ENCODE assay signal across 14 cellular contexts in the genomic region with DNA sequence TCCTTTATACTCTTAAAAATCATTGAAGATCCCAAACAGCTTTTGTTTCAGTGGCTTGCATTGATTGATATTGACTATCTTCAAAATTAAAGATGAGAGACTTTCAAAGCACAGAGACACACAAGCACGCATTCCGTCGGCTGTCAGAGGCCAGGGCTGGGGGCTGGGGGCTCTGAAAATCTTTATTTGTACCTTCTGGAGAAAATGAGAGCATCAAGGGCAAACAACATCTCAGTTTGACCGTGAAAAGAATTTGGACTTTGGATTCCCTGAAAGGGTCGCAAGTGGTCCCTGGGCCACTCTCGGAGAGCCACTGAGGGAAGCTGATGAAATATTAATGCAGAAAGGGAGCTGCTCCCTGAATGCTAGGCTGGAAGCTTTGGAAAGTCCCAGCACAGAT.
DNase-seq lines count a peak whose midpoint lies in the region; ATAC-seq and TF ChIP-seq lines count a peak whose summit lies in the region.
"Had no signal": no experiment of that assay in that cellular context is flagged by ENCODE, and none has a peak within 500 bp of the region (broad histone marks: within the 10 kb centered on the region; RNA-seq: fewer than 3 reads in every experiment).

No MANE protein-coding gene starts in this region.

- peak overlapping the region; percentile 58 for H3K4me3 Mint-ChIP-seq in HFFc6
- H3K4me3 Mint-ChIP-seq: stimulated activated effector memory CD8-positive, alpha-beta T cell treated with anti-CD3 and anti-CD28 coated beads, Interleukin-12 subunit alpha, Interleukin-12 subunit beta, amount 100 ng/mL, for 72 hours had no signal

- TF ChIP-seq EP300 in stomach (IDR thresholded peaks at IDR 0.05), result no peak

- TF ChIP-seq CTCF in HFFc6 (IDR thresholded peaks at IDR 0.05), result no peak
- TF ChIP-seq CTCF in brain microvascular endothelial cell (IDR thresholded peaks at IDR 0.05; ENCODE audit: low read depth, low read length, missing control alignments), result no peak
- TF ChIP-seq CTCF in right lobe of liver (IDR thresholded peaks at IDR 0.05), result no peak
- no peak for TF ChIP-seq CTCF in stomach (IDR thresholded peaks at IDR 0.05)

- no peaks in the 10 kb centered on the region for H3K36me3 ChIP-seq in brain microvascular endothelial cell (replicated peaks)
- H3K36me3 ChIP-seq in right lobe of liver, result no peaks in the 10 kb centered on the region
- no peaks in the 10 kb centered on the region for H3K36me3 ChIP-seq in stomach
- H3K36me3 ChIP-seq: BE2C, tibial artery had no signal

- 44% methylated on average over 6 of the region's 6 CpGs for WGBS in right lobe of liver (ENCODE audit: insufficient coverage, low coverage, low lambda C conversion rate, missing lambda C conversion rate)
- WGBS in stomach, 5 donors, result 66 to 81% (median 71%) methylated on average over 6 of the region's 6 CpGs

- peaks cover 49% of the 10 kb centered on the region for H3K4me1 Mint-ChIP-seq in HFFc6 (ENCODE audit: low read depth)

- H3K27me3 Mint-ChIP-seq in HFFc6 (ENCODE audit: insufficient read depth), result peaks cover 19% of the 10 kb centered on the region

- H3K9me3 Mint-ChIP-seq in HFFc6, result no peaks in the 10 kb centered on the region
- H3K9me3 Mint-ChIP-seq: stimulated activated effector memory CD8-positive, alpha-beta T cell treated with anti-CD3 and anti-CD28 coated beads, Interleukin-12 subunit alpha, Interleukin-12 subunit beta, amount 100 ng/mL, for 72 hours had no signal

- DNase-seq in HFFc6, result no peak
- no peak for DNase-seq in brain microvascular endothelial cell
- DNase-seq in right lobe of liver, result no peak
- no peak for DNase-seq in stomach
- no peak for DNase-seq in HuH-7.5 (ENCODE audit: low spot score)
- DNase-seq in NK-92 (lab: John Stamatoyannopoulos, UW; ENCODE audit: unreplicated experiment), result no peak
- DNase-seq: activated gamma-delta T cell treated with Interleukin-2 at 50 U/mL for 16 hours, BE2C, hippocampal formation, midbrain, NCI-H524 had no signal

- intact Hi-C loops in right lobe of liver (cut with DNase I), result loop anchor here (5.0 kb wide), 2 partner anchors 380 to 395 kb away; no protein-coding TSS in a partner anchor
- intact Hi-C loops in stomach (cut with DNase I; ENCODE audit: low total_unique reads), result no loop called here

- TF ChIP-seq POLR2A in right lobe of liver (IDR thresholded peaks at IDR 0.05) (no peak), stomach (IDR thresholded peaks at IDR 0.05) (no peak)

- no peak overlapping the region for H3K4me3 ChIP-seq in brain microvascular endothelial cell (ENCODE audit: low read depth, low read length)
- H3K4me3 ChIP-seq in right lobe of liver, result no peak overlapping the region
- no peak overlapping the region for H3K4me3 ChIP-seq in stomach
- H3K4me3 ChIP-seq: tibial artery had no signal

- ATAC-seq in right lobe of liver, result no peak
- no peak for ATAC-seq in GM18861 (IDR thresholded peaks at IDR 0.05; ENCODE audit: unreplicated experiment)
- ATAC-seq: stimulated activated effector memory CD8-positive, alpha-beta T cell treated with anti-CD3 and anti-CD28 coated beads, Interleukin-12 subunit alpha, Interleukin-12 subunit beta, amount 100 ng/mL, for 72 hours had no signal

- no peaks in the 10 kb centered on the region for H3K9me3 ChIP-seq in right lobe of liver
- no peaks in the 10 kb centered on the region for H3K9me3 ChIP-seq in stomach
- H3K9me3 ChIP-seq: BE2C, tibial artery had no signal

- H3K36me3 Mint-ChIP-seq in HFFc6 (ENCODE audit: low read depth), result no peaks in the 10 kb centered on the region
- H3K36me3 Mint-ChIP-seq: stimulated activated effector memory CD8-positive, alpha-beta T cell treated with anti-CD3 and anti-CD28 coated beads, Interleukin-12 subunit alpha, Interleukin-12 subunit beta, amount 100 ng/mL, for 72 hours had no signal

- H3K4me1 ChIP-seq in right lobe of liver (peaks cover 0 to 13% (median 0%) of the 10 kb centered on the region in 4 donors), stomach (peaks cover 19 to 45% (median 27%) of the 10 kb centered on the region in 4 donors)
- H3K4me1 ChIP-seq: BE2C had no signal

- peak overlapping the region; percentile 83 for H3K27ac Mint-ChIP-seq in HFFc6
- H3K27ac Mint-ChIP-seq: stimulated activated effector memory CD8-positive, alpha-beta T cell treated with anti-CD3 and anti-CD28 coated beads, Interleukin-12 subunit alpha, Interleukin-12 subunit beta, amount 100 ng/mL, for 72 hours had no signal

- in situ Hi-C loops in brain microvascular endothelial cell (cut with HindIII; ENCODE audit: low pct_ligation_motif_present, low sequenced_read_pairs), result loop anchor here (25.0 kb wide), 1 partner anchor 390 kb away; no protein-coding TSS in a partner anchor

- H3K27me3 ChIP-seq in brain microvascular endothelial cell (replicated peaks), result peaks cover 10% of the 10 kb centered on the region
- H3K27me3 ChIP-seq in right lobe of liver, result no peaks in the 10 kb centered on the region
- H3K27me3 ChIP-seq in stomach, result peaks cover 0 to 37% (median 24%) of the 10 kb centered on the region in 3 donors

- peak overlapping the region; percentile 80 for H3K27ac ChIP-seq in brain microvascular endothelial cell
- H3K27ac ChIP-seq in right lobe of liver, result peak overlapping the region in 2 of 3 donors; percentile 2 to 16
- H3K27ac ChIP-seq in stomach, result peak overlapping the region in 4 of 5 donors; percentile 17 to 77 (median 52)
- H3K27ac ChIP-seq: tibial artery had no signal

Comparison
In these comparisons a context has a peak if more than half of its experiments do, and no peak if none do; other contexts are left out.
1. H3K27ac ChIP-seq: peak in every context shown above with its lines; median percentile 80 in brain microvascular endothelial cell; 52 in stomach; 9 in right lobe of liver.